ENCODE assay signal across 14 cellular contexts in the genomic region with DNA sequence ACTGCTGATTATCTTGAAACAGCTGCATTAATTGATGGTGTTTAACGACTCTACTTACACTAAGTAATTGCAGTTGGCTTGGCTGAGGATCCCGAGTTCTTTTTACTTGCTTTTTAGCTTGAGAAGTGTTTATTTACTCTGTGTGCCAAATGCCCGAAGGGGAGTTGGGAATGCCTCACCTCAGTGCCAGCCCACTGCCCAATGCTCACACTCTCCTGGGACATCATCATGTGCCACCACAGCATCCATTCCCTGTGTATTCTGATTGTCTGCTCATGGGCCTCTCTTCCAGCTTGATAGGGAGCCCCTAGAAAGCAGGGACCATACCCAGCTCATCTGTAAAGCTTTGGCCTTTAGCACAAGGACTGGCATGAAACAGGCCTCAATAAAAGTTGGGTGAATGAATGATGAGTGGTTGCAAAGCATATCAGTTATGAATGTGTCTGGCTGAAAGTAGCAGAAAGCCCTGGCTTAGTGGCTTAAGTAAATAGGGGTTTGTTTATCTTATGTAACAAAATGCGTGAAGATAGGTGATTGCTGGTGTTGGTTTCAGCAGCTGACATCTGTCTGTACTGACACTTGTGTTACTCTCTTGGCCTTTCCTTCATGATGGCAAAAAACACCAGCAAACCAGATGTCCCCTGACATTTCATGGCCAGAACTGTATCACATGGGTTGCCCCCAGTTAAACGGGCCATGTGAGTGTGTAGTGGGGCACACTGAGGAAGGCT. TPM values are rescaled to one million over a fixed set of nuclear protein-coding genes. Genes with fewer than 3 reads are reported as not detected.
DNase-seq lines count a peak whose midpoint lies in the region; ATAC-seq and TF ChIP-seq lines count a peak whose summit lies in the region.
"Had no signal": no experiment of that assay in that cellular context is flagged by ENCODE, and none has a peak within 500 bp of the region (broad histone marks: within the 10 kb centered on the region; RNA-seq: fewer than 3 reads in every experiment).

No MANE protein-coding gene starts in this region.

- H3K4me1 ChIP-seq in heart left ventricle (peaks cover 0 to 70% (median 45%) of the 10 kb centered on the region in 12 donors), stomach smooth muscle (ENCODE audit: control insufficient read depth, insufficient read depth, low read length) (peaks cover 30% of the 10 kb centered on the region)

- peaks cover 84% of the 10 kb centered on the region for H3K4me1 Mint-ChIP-seq in activated T-helper 2 cell treated with anti-CD3 and anti-CD28 coated beads, Interferon-gamma antibody, Interleukin-2, Interleukin-4, amounts not matched to agents 10 μg/mL and 5 μg/mL and 100 μg/mL, durations not matched to agents 14 hours and 24 hours and 36 hours (ENCODE audit: low read depth)
- H3K4me1 Mint-ChIP-seq: B cell had no signal

- intact Hi-C loops in heart left ventricle (cut with DNase I) = loop anchor here in 5 of 10 donors (5.0 to 10.0 kb wide), 2 partner anchors 43 to 215 kb away; no protein-coding TSS in a partner anchor
- intact Hi-C loops in left cardiac atrium (cut with DNase I) = loop anchor here (5.0 to 10.0 kb wide), 2 partner anchors 33 to 205 kb away; no protein-coding TSS in a partner anchor
- intact Hi-C loops in activated T-helper 2 cell treated with anti-CD3 and anti-CD28 coated beads, Interferon-gamma antibody, Interleukin-2, Interleukin-4, amounts not matched to agents 10 μg/mL and 5 μg/mL and 100 μg/mL, durations not matched to agents 14 hours and 24 hours and 36 hours (cut with micrococcal nuclease) = no loop called here

- H3K4me3 ChIP-seq in heart left ventricle (no peak overlapping the region), stomach smooth muscle (ENCODE audit: low read length in 2 of 2) (no peak overlapping the region)

- no peak for ATAC-seq in heart left ventricle
- no peak for ATAC-seq in left cardiac atrium
- ATAC-seq in HG02884 (IDR thresholded peaks at IDR 0.05; ENCODE audit: unreplicated experiment) = no peak

- no peak for TF ChIP-seq CTCF in heart left ventricle (IDR thresholded peaks at IDR 0.05)

- peak overlapping the region; percentile 19 for H3K4me3 Mint-ChIP-seq in activated T-helper 2 cell treated with anti-CD3 and anti-CD28 coated beads, Interferon-gamma antibody, Interleukin-2, Interleukin-4, amounts not matched to agents 10 μg/mL and 5 μg/mL and 100 μg/mL, durations not matched to agents 14 hours and 24 hours and 36 hours (ENCODE audit: low read depth)
- H3K4me3 Mint-ChIP-seq: B cell had no signal

- DNase-seq in heart left ventricle (no peak), left cardiac atrium (no peak), NCI-H1092 (lab: John Stamatoyannopoulos, UW) (peak; percentile 48), activated gamma-delta T cell treated with Interleukin-2 at 50 U/mL for 16 hours (no peak), SIG-M5 (lab: John Stamatoyannopoulos, UW) (no peak)
- no peak for DNase-seq in activated T-helper 2 cell treated with anti-CD3 and anti-CD28 coated beads, Interferon-gamma antibody, Interleukin-2, Interleukin-4, amounts not matched to agents 10 μg/mL and 5 μg/mL and 100 μg/mL, durations not matched to agents 14 hours and 24 hours and 36 hours (ENCODE audit: low spot score)
- DNase-seq: brain microvascular endothelial cell; effector memory CD4-positive, alpha-beta T cell; kidney; NCI-H524 treated with DMSO at 0.1 percent for 48 hours had no signal

- no peak overlapping the region for H3K9ac ChIP-seq in stomach smooth muscle (ENCODE audit: low read length in 2 of 2)
- H3K9ac ChIP-seq: KMS-11 had no signal

- H3K27me3 Mint-ChIP-seq in activated T-helper 2 cell treated with anti-CD3 and anti-CD28 coated beads, Interferon-gamma antibody, Interleukin-2, Interleukin-4, amounts not matched to agents 10 μg/mL and 5 μg/mL and 100 μg/mL, durations not matched to agents 14 hours and 24 hours and 36 hours (ENCODE audit: low read depth) = no peaks in the 10 kb centered on the region
- H3K27me3 Mint-ChIP-seq: B cell had no signal

- H3K9me3 ChIP-seq in heart left ventricle = no peaks in the 10 kb centered on the region
- no peaks in the 10 kb centered on the region for H3K9me3 ChIP-seq in stomach smooth muscle (ENCODE audit: control insufficient read depth in 2 of 2, low read length in 2 of 2)

- peaks cover 78% of the 10 kb centered on the region for H3K36me3 Mint-ChIP-seq in activated T-helper 2 cell treated with anti-CD3 and anti-CD28 coated beads, Interferon-gamma antibody, Interleukin-2, Interleukin-4, amounts not matched to agents 10 μg/mL and 5 μg/mL and 100 μg/mL, durations not matched to agents 14 hours and 24 hours and 36 hours (ENCODE audit: low read depth)

- no peaks in the 10 kb centered on the region for H3K27me3 ChIP-seq in heart left ventricle
- no peaks in the 10 kb centered on the region for H3K27me3 ChIP-seq in stomach smooth muscle (ENCODE audit: control insufficient read depth in 1 of 2, insufficient read depth in 2 of 2, low read length in 2 of 2)
- H3K27me3 ChIP-seq: brain microvascular endothelial cell had no signal

- no peaks in the 10 kb centered on the region for H3K9me3 Mint-ChIP-seq in activated T-helper 2 cell treated with anti-CD3 and anti-CD28 coated beads, Interferon-gamma antibody, Interleukin-2, Interleukin-4, amounts not matched to agents 10 μg/mL and 5 μg/mL and 100 μg/mL, durations not matched to agents 14 hours and 24 hours and 36 hours

- H3K36me3 ChIP-seq in heart left ventricle (peaks cover 0 to 5% (median 0%) of the 10 kb centered on the region in 9 donors), stomach smooth muscle (ENCODE audit: control insufficient read depth in 2 of 2, insufficient read depth in 2 of 2, low read length in 2 of 2) (peaks cover 0 to 4% of the 10 kb centered on the region in 2 donors)

- no peak for TF ChIP-seq POLR2A in heart left ventricle (IDR thresholded peaks at IDR 0.05)

- 51 to 70% (median 58%) methylated on average over 5 of the region's 5 CpGs for WGBS in heart left ventricle, 4 donors

- H3K27ac ChIP-seq in heart left ventricle (peak overlapping the region in 11 of 12 donors; percentile 35 to 92 (median 80)), stomach smooth muscle (ENCODE audit: low read length) (peak overlapping the region; percentile 37)
- H3K27ac ChIP-seq: brain microvascular endothelial cell, KMS-11 had no signal

- peak overlapping the region; percentile 82 for H3K27ac Mint-ChIP-seq in activated T-helper 2 cell treated with anti-CD3 and anti-CD28 coated beads, Interferon-gamma antibody, Interleukin-2, Interleukin-4, amounts not matched to agents 10 μg/mL and 5 μg/mL and 100 μg/mL, durations not matched to agents 14 hours and 24 hours and 36 hours
- H3K27ac Mint-ChIP-seq: B cell had no signal

RNA-seq across cellular contexts. Expression of a gene that starts 8.1 kb away (rescaled TPM):
- total RNA-seq in heart left ventricle = 10 to 100 TPM; 15.1 to 30.6 (median 21.2) TPM
- polyA plus RNA-seq in heart left ventricle = 10 to 100 TPM in 1 of 2 donors, 1 to 10 TPM in 1; 7.3 to 27.7 TPM
- total RNA-seq in left cardiac atrium = 10 to 100 TPM in 1 of 2 donors, 1 to 10 TPM in 1; 5.6 to 10.8 TPM
- total RNA-seq in activated T-helper 2 cell treated with anti-CD3 and anti-CD28 coated beads, Interferon-gamma antibody, Interleukin-2, Interleukin-4, amounts not matched to agents 10 μg/mL and 5 μg/mL and 100 μg/mL, durations not matched to agents 14 hours and 24 hours and 36 hours = 57.2 and 66.0 TPM in 2 replicates
